ENCODE assay signal across 9 cellular contexts in the genomic region with DNA sequence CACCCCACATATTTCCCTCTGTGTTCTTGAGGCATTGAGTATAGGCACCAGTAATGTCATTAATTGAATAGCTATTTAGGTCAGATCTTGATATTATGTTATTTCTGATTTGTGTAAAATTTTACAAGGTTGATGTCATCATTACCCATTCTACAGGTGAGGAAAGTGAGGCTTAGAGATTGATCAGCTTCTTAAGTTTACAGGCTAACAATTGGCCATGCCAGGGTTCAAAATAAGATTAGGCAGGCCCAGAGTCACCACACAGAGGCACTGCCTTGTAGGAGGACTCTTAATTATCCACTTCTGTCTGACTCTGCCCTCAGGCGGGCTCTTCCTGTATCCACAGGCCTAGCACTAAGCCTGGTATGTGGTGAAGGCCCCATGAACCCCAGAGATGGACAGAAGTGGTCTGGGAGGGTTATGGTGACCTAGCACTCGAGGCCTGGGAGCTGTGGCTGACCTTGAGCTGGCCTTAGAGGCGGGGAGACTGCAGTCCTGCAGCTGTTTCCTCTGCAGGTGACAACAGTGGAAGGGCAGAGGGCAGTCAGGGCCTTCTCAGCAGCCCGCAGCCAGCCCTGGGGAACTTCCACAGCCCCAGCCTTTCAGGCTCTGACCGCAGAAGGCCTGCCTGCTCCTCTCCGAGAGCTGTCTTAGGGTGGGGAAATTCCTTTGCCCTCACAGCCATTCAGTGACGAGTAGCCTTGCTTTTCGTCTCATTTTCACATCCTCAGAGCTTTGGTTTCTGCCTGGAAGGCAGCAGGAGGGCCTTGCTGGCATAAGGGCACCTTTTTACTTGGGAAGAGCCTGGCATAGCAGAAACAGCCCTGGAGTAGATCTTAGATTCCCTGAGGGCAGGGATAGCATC. TPM values are rescaled to one million over a fixed set of nuclear protein-coding genes. Genes with fewer than 3 reads are reported as not detected.
A peak's percentile ranks its signal among the peaks of the same experiment; 100 is the strongest.
DNase-seq lines count a peak whose midpoint lies in the region; ATAC-seq, FAIRE-seq and TF ChIP-seq lines count a peak whose summit lies in the region.
"Had no signal": no experiment of that assay in that cellular context is flagged by ENCODE, and none has a peak within 500 bp of the region (broad histone marks: within the 10 kb centered on the region; RNA-seq: fewer than 3 reads in every experiment).

No MANE protein-coding gene starts in this region.

- intact Hi-C loops in Panc1 (cut with micrococcal nuclease; ENCODE audit: unreplicated experiment) (no loop called here), upper lobe of right lung (cut with DNase I) (no loop called here)

- no peak overlapping the region for H3K4me3 ChIP-seq in Panc1 (ENCODE audit: low read depth in 2 of 2, low read length in 2 of 2)
- H3K4me3 ChIP-seq in choroid plexus epithelial cell (ENCODE audit: low read depth, low read length): no peak overlapping the region
- H3K4me3 ChIP-seq in upper lobe of right lung: no peak overlapping the region
- H3K4me3 ChIP-seq: skin epidermis had no signal

- H3K27me3 ChIP-seq in Panc1 (ENCODE audit: control insufficient read depth, insufficient read depth, low read length) (no peaks in the 10 kb centered on the region), upper lobe of right lung (no peaks in the 10 kb centered on the region)

- BruUV-seq in Panc1 (replicated peaks; lab: Mats Ljungman, UMichigan): no TSS peak

- POLR2A ChIA-PET in Panc1 (lab: Charles Lee): no interaction called here

- CTCF ChIA-PET in Panc1 (lab: Charles Lee): no interaction called here

- DNase-seq in GM12892 (ENCODE audit: insufficient read length): peak; percentile 72
- no peak for DNase-seq in Panc1 (ENCODE audit: low read depth, low spot score)
- DNase-seq in choroid plexus epithelial cell (ENCODE audit: low read depth): peak; percentile 57
- no peak for DNase-seq in upper lobe of right lung
- DNase-seq in kidney glomerular epithelial cell (lab: John Stamatoyannopoulos, UW): no peak
- no peak for DNase-seq in DMS79 (lab: John Stamatoyannopoulos, UW)
- DNase-seq in omental fat pad (ENCODE audit: low spot score): no peak

- no peaks in the 10 kb centered on the region for H3K36me3 ChIP-seq in Panc1 (ENCODE audit: control insufficient read depth, insufficient read depth, low read length)
- peaks cover 57% of the 10 kb centered on the region for H3K36me3 ChIP-seq in upper lobe of right lung

- no peak overlapping the region for H3K27ac ChIP-seq in Panc1 (ENCODE audit: low read length)
- H3K27ac ChIP-seq in upper lobe of right lung: no peak overlapping the region

- H3K4me1 ChIP-seq in Panc1 (ENCODE audit: control insufficient read depth, insufficient read depth, low read length): no peaks in the 10 kb centered on the region
- no peaks in the 10 kb centered on the region for H3K4me1 ChIP-seq in upper lobe of right lung

- peak; percentile 85 for ATAC-seq in GM21717 (IDR thresholded peaks at IDR 0.05; ENCODE audit: unreplicated experiment)
- peak; percentile 54; the same call in 1 of the 2 replicates for ATAC-seq in Panc1
- peak; percentile 41 for ATAC-seq in upper lobe of right lung
- no peak for ATAC-seq in omental fat pad (ENCODE audit: low FRiP score)

- H3K9me3 ChIP-seq in Panc1 (ENCODE audit: control insufficient read depth, insufficient read depth, low read depth, low read length) (no peaks in the 10 kb centered on the region), upper lobe of right lung (no peaks in the 10 kb centered on the region)

- TF ChIP-seq CTCF in Panc1 (IDR thresholded peaks at IDR 0.05) (no peak), choroid plexus epithelial cell (conservative IDR thresholded peaks at IDR 0.05; ENCODE audit: low read depth, low read length) (no peak), upper lobe of right lung (IDR thresholded peaks at IDR 0.05) (no peak), omental fat pad (IDR thresholded peaks at IDR 0.05) (no peak)

- in situ Hi-C loops in Panc1 (cut with HindIII; ENCODE audit: low pct_unique_long_range_greater_than_20kb, low sequenced_read_pairs): no loop called here

- peak; percentile 99 for FAIRE-seq in GM12892 (lab: Jason Lieb, UNC)

- no peak for TF ChIP-seq POLR2A in GM12892 (IDR thresholded peaks at IDR 0.05; ENCODE audit: low read depth, low read length)

RNA-seq across cellular contexts. Expression of a gene that starts 12.2 kb away (rescaled TPM):
- polyA plus RNA-seq in GM12892 (2012; ENCODE audit: missing spikeins): 22.0 TPM
- total RNA-seq in Panc1 (2021; ENCODE audit: unreplicated experiment) (45.4 TPM), upper lobe of right lung (26.2 TPM), omental fat pad (10 to 100 TPM; 27.4 to 81.1 (median 33.5) TPM)
- polyA plus RNA-seq in Panc1 (2012; ENCODE audit: insufficient read length): 66.3 TPM

RNA-seq across cellular contexts. Expression of a gene that starts 24.2 kb away (rescaled TPM):
- 5.0 TPM for polyA plus RNA-seq in GM12892 (2012; ENCODE audit: missing spikeins)
- total RNA-seq in Panc1 (2021; ENCODE audit: unreplicated experiment) (188 TPM), upper lobe of right lung (83.8 TPM), omental fat pad (1 to 10 TPM in 2 of 4 donors, under 1 TPM in 1, not detected in 1; 0.38 to 4.9 (median 1.9) TPM)
- 353 TPM for polyA plus RNA-seq in Panc1 (2012; ENCODE audit: insufficient read length)

RNA-seq across cellular contexts. Expression of a gene that starts 51.0 kb away (rescaled TPM):
- 12.9 TPM for polyA plus RNA-seq in GM12892 (2012; ENCODE audit: missing spikeins)
- total RNA-seq in Panc1 (2021; ENCODE audit: unreplicated experiment) (20.1 TPM), upper lobe of right lung (16.7 TPM), omental fat pad (10 to 100 TPM in 3 of 4 donors, 1 to 10 TPM in 1; 7.9 to 17.1 (median 16.5) TPM)
- polyA plus RNA-seq in Panc1 (2012; ENCODE audit: insufficient read length): 20.2 TPM

RNA-seq across cellular contexts. Expression of a gene that starts 51.4 kb away (rescaled TPM):
- 16.8 TPM for polyA plus RNA-seq in GM12892 (2012; ENCODE audit: missing spikeins)
- total RNA-seq in Panc1 (2021; ENCODE audit: unreplicated experiment) (41.9 TPM), upper lobe of right lung (24.6 TPM), omental fat pad (10 to 100 TPM in 3 of 4 donors, 1 to 10 TPM in 1; 9.4 to 18.0 (median 11.0) TPM)
- polyA plus RNA-seq in Panc1 (2012; ENCODE audit: insufficient read length): 51.1 TPM

Comparison
In these comparisons a context has a peak if more than half of its experiments do, and no peak if none do; other contexts are left out.
1. DNase-seq: peak in GM12892 (single experiment) and choroid plexus epithelial cell (single experiment); none in Panc1 (single experiment), upper lobe of right lung (single experiment), kidney glomerular epithelial cell (single experiment), DMS79 (single experiment) and omental fat pad (single experiment).
2. RNA of a gene that starts 24.2 kb away (total RNA-seq): 188 TPM in Panc1 (single experiment) and 83.8 TPM in upper lobe of right lung (single experiment); 0.38 to 4.9 TPM in omental fat pad; every median in the first group is over 10 times any median in the second.